Comparison of ENCODE assay signal across 29 cellular contexts in the genomic region with DNA sequence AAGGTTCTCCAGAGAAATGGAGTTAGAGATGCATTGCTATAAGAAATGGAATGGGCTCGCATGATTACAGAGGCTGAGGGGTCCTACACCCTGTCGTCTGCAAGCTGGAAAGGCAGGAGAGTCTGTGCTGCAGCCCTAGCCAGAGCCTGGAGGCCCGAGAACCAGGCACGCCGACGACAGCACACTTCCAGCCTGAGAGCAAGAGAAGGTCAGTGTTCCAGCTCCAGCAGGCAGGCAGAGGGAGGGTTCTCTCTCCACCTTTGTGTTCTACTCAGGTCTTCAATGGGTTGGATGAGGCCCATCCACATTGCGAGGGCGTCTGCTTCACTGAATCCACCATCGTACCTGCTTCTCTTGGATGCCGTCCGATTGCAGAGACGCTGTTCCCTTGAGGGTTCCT.
"Had no signal": no experiment of that assay in that cellular context is flagged by ENCODE, and none has a peak within 500 bp of the region (broad histone marks: within the 10 kb centered on the region; RNA-seq: fewer than 3 reads in every experiment).

No MANE protein-coding gene starts in this region.

- H3K36me3 ChIP-seq: breast epithelium, SJCRH30 had no signal

- H3K4me1 ChIP-seq: breast epithelium, SJCRH30 had no signal

- ATAC-seq: activated CD4-positive, alpha-beta T cell treated with anti-CD3 and anti-CD28 coated beads for 36 hours; activated CD8-positive, alpha-beta T cell treated with anti-CD3 and anti-CD28 coated beads for 36 hours; activated naive CD4-positive, alpha-beta T cell treated with anti-CD3 and anti-CD28 coated beads, Interleukin-2, amount 50 U/mL, for 72 hours; activated naive CD8-positive, alpha-beta T cell treated with anti-CD3 and anti-CD28 coated beads, Interleukin-2, amount 50 U/mL, for 24 hours; activated T-cell treated with anti-CD3 and anti-CD28 coated beads, Interleukin-2, amount 50 U/mL, for 72 hours; K562; Panc1 had no signal

- H3K4me2 ChIP-seq: SK-N-SH had no signal

- H3K9me3 Mint-ChIP-seq: activated CD8-positive, alpha-beta T cell treated with anti-CD3 and anti-CD28 coated beads for 36 hours; activated naive CD4-positive, alpha-beta T cell treated with anti-CD3 and anti-CD28 coated beads, Interleukin-2, amount 50 U/mL, for 72 hours; activated naive CD8-positive, alpha-beta T cell treated with anti-CD3 and anti-CD28 coated beads, Interleukin-2, amount 50 U/mL, for 24 hours; activated T-cell treated with anti-CD3 and anti-CD28 coated beads, Interleukin-2, amount 50 U/mL, for 72 hours had no signal

- DNase-seq: activated CD4-positive, alpha-beta T cell treated with anti-CD3 and anti-CD28 coated beads for 36 hours; activated CD4-positive, alpha-beta T cell treated with anti-CD3 and anti-CD28 coated beads, Interleukin-2, amount 50 U/mL, for 1 hour; activated CD4-positive, CD25-positive, alpha-beta regulatory T cell; activated CD8-positive, alpha-beta memory T cell treated with anti-CD3 and anti-CD28 coated beads, Interleukin-2, amount 50 U/mL, for 4 hours; activated CD8-positive, alpha-beta T cell treated with anti-CD3 and anti-CD28 coated beads for 36 hours; activated naive CD4-positive, alpha-beta T cell treated with Interleukin-2 at 50 U/mL for 16 hours; activated naive CD8-positive, alpha-beta T cell treated with anti-CD3 and anti-CD28 coated beads, Interleukin-2, amount 50 U/mL, for 24 hours; activated T-cell treated with anti-CD3 and anti-CD28 coated beads, Interleukin-2, amount 50 U/mL, for 72 hours; caudate nucleus; Karpas-422; MM.1S; NCI-H1105; NCI-H1436; NCI-H1694 treated with DMSO at 0.1 percent for 48 hours; NCI-H2029 treated with DMSO at 0.1 percent for 48 hours; NCI-H510A treated with DMSO at 0.1 percent for 48 hours; NCI-H69; NK-92 treated with Interleukin-12 subunit alpha and Interleukin-12 subunit beta, amount 100 ng/mL, for 24 hours; OCI-M1; Right ventricle myocardium superior; RPMI8226; SJCRH30; SK-N-SH; T-helper 1 cell had no signal

- H3K27me3 Mint-ChIP-seq: activated CD4-positive, alpha-beta T cell treated with anti-CD3 and anti-CD28 coated beads for 36 hours; activated CD8-positive, alpha-beta T cell treated with anti-CD3 and anti-CD28 coated beads for 36 hours; activated naive CD8-positive, alpha-beta T cell treated with anti-CD3 and anti-CD28 coated beads, Interleukin-2, amount 50 U/mL, for 24 hours had no signal

- H3K27me3 ChIP-seq: breast epithelium had no signal

- H3K27ac ChIP-seq: breast epithelium, SJCRH30, VCaP had no signal

- H3K4me3 Mint-ChIP-seq: activated CD4-positive, alpha-beta T cell treated with anti-CD3 and anti-CD28 coated beads for 36 hours; activated CD8-positive, alpha-beta T cell treated with anti-CD3 and anti-CD28 coated beads for 36 hours; activated naive CD8-positive, alpha-beta T cell treated with anti-CD3 and anti-CD28 coated beads, Interleukin-2, amount 50 U/mL, for 24 hours; activated T-cell treated with anti-CD3 and anti-CD28 coated beads, Interleukin-2, amount 50 U/mL, for 72 hours had no signal

- H3K4me3 ChIP-seq: breast epithelium, K562, SJCRH30 had no signal

- H3K9me3 ChIP-seq: SJCRH30, SK-N-SH had no signal

- H3K27ac Mint-ChIP-seq: activated CD4-positive, alpha-beta T cell treated with anti-CD3 and anti-CD28 coated beads for 36 hours; activated CD8-positive, alpha-beta T cell treated with anti-CD3 and anti-CD28 coated beads for 36 hours; activated naive CD4-positive, alpha-beta T cell treated with anti-CD3 and anti-CD28 coated beads, Interleukin-2, amount 50 U/mL, for 72 hours; activated naive CD8-positive, alpha-beta T cell treated with anti-CD3 and anti-CD28 coated beads, Interleukin-2, amount 50 U/mL, for 24 hours; activated T-cell treated with anti-CD3 and anti-CD28 coated beads, Interleukin-2, amount 50 U/mL, for 72 hours had no signal

- H3K9ac ChIP-seq: SK-N-SH had no signal

- H3K36me3 Mint-ChIP-seq: activated naive CD4-positive, alpha-beta T cell treated with anti-CD3 and anti-CD28 coated beads, Interleukin-2, amount 50 U/mL, for 72 hours had no signal
